ENCODE assay signal across 8 cellular contexts in the genomic region with DNA sequence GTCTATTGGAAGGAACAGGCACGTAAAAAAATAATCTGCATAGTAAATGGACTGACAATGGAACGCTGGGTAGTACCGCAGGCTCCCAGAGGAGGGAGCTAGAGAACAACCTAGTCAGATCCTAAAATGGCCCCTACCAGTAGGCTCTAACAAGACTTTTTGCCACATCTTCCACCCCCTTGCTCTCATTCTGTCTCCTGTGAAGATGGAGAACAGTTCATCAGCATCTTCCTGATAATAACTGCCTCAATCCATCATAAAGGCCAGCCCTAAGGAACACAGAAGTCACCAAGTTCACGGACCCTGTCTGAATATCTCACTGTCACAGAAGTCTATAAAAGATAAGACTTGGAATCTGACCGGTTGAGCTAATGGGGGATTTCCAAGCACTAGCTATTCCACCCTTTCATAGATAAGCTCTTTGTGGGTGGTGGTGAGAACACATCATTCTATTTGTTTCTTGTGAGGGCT.
A peak's percentile ranks its signal among the peaks of the same experiment; 100 is the strongest.
DNase-seq lines count a peak whose midpoint lies in the region; ATAC-seq, FAIRE-seq and TF ChIP-seq lines count a peak whose summit lies in the region.

No MANE protein-coding gene starts in this region.

- H3K4me3 Mint-ChIP-seq in activated naive CD8-positive, alpha-beta T cell treated with anti-CD3 and anti-CD28 coated beads, Interleukin-2, amount 50 U/mL, for 24 hours = no peak overlapping the region

- no peaks in the 10 kb centered on the region for H4K20me1 ChIP-seq in SU-DHL-6 (ENCODE audit: low read depth, low read length)
- no peaks in the 10 kb centered on the region for H4K20me1 ChIP-seq in hepatocyte (ENCODE audit: insufficient read depth, poor library complexity, severe bottlenecking)

- H3K4me2 ChIP-seq in SU-DHL-6 (ENCODE audit: low read depth, low read length, poor library complexity, severe bottlenecking) (no peak overlapping the region), hepatocyte (peak overlapping the region; percentile 47)

- H3K9me2 ChIP-seq in SU-DHL-6 (replicated peaks; ENCODE audit: insufficient read depth, low read length) (no peaks in the 10 kb centered on the region), hepatocyte (replicated peaks; ENCODE audit: insufficient read depth) (no peaks in the 10 kb centered on the region)

- H3K4me1 ChIP-seq in hepatocyte (ENCODE audit: insufficient read depth) (peaks cover 8% of the 10 kb centered on the region), small intestine (ENCODE audit: control insufficient read depth in 2 of 2, insufficient read depth in 1 of 2, low read depth in 1 of 2, low read length in 1 of 2) (peaks cover 2 to 4% of the 10 kb centered on the region in 2 donors)

- H3K36me3 Mint-ChIP-seq in activated naive CD8-positive, alpha-beta T cell treated with anti-CD3 and anti-CD28 coated beads, Interleukin-2, amount 50 U/mL, for 24 hours (ENCODE audit: low read depth) = no peaks in the 10 kb centered on the region

- H3K4me1 Mint-ChIP-seq in activated naive CD8-positive, alpha-beta T cell treated with anti-CD3 and anti-CD28 coated beads, Interleukin-2, amount 50 U/mL, for 24 hours = peaks cover 9% of the 10 kb centered on the region

- H3K79me2 ChIP-seq in SU-DHL-6 (ENCODE audit: insufficient read depth, low read length) (no peaks in the 10 kb centered on the region), hepatocyte (no peaks in the 10 kb centered on the region)

- H3F3A ChIP-seq in SU-DHL-6 (ENCODE audit: insufficient read depth) = no peaks in the 10 kb centered on the region

- peaks cover 28% of the 10 kb centered on the region for H3K27me3 Mint-ChIP-seq in activated naive CD8-positive, alpha-beta T cell treated with anti-CD3 and anti-CD28 coated beads, Interleukin-2, amount 50 U/mL, for 24 hours

- no peaks in the 10 kb centered on the region for H3K36me3 ChIP-seq in SU-DHL-6 (ENCODE audit: low read length)
- no peaks in the 10 kb centered on the region for H3K36me3 ChIP-seq in hepatocyte (replicated peaks; ENCODE audit: insufficient read depth, low read depth)
- H3K36me3 ChIP-seq in small intestine (ENCODE audit: control insufficient read depth in 2 of 2, insufficient read depth in 2 of 2, low read length in 2 of 2) = no peaks in the 10 kb centered on the region

- peak; percentile 15 for DNase-seq in G401 (ENCODE audit: low spot score)
- peak; percentile 79 for DNase-seq in H4 (ENCODE audit: low spot score)
- peak; percentile 71 for DNase-seq in NCI-H1048 (lab: John Stamatoyannopoulos, UW)
- DNase-seq in activated naive CD8-positive, alpha-beta T cell treated with anti-CD3 and anti-CD28 coated beads, Interleukin-2, amount 50 U/mL, for 24 hours = peak; percentile 82
- DNase-seq in hepatocyte (ENCODE audit: low spot score) = peak; percentile 79
- DNase-seq in small intestine = peak; percentile 67

- no peaks in the 10 kb centered on the region for H3K9me3 Mint-ChIP-seq in activated naive CD8-positive, alpha-beta T cell treated with anti-CD3 and anti-CD28 coated beads, Interleukin-2, amount 50 U/mL, for 24 hours

- no peaks in the 10 kb centered on the region for H3K27me3 ChIP-seq in SU-DHL-6 (ENCODE audit: low read length)
- H3K27me3 ChIP-seq in hepatocyte = no peaks in the 10 kb centered on the region
- H3K27me3 ChIP-seq in small intestine (ENCODE audit: control insufficient read depth in 2 of 2, insufficient read depth in 2 of 2, low read length in 2 of 2) = no peaks in the 10 kb centered on the region

- H3K27ac ChIP-seq in SU-DHL-6 (ENCODE audit: low read depth, low read length) (no peak overlapping the region), hepatocyte (peak overlapping the region; percentile 76), small intestine (ENCODE audit: low read depth in 1 of 2, low read length in 1 of 2) (peak overlapping the region in 1 of 2 donors; percentile 5)

- H3K9ac ChIP-seq in SU-DHL-6 (ENCODE audit: low read length) = no peak overlapping the region

- FAIRE-seq in small intestine (lab: Jason Lieb, UNC) = no peak

- H3K9me3 ChIP-seq in SU-DHL-6 (ENCODE audit: insufficient read depth, low read length) = no peaks in the 10 kb centered on the region
- H3K9me3 ChIP-seq in hepatocyte (ENCODE audit: low read depth) = no peaks in the 10 kb centered on the region
- H3K9me3 ChIP-seq in small intestine (ENCODE audit: control insufficient read depth, low read depth) = no peaks in the 10 kb centered on the region

- in situ Hi-C loops in G401 (cut with HindIII; ENCODE audit: low sequenced_read_pairs) = no loop called here

- ATAC-seq in activated naive CD8-positive, alpha-beta T cell treated with anti-CD3 and anti-CD28 coated beads, Interleukin-2, amount 50 U/mL, for 24 hours = peak; percentile 55
- no peak for ATAC-seq in GM19452 (IDR thresholded peaks at IDR 0.05; ENCODE audit: unreplicated experiment)

- WGBS in hepatocyte (ENCODE audit: low lambda C conversion rate, missing lambda C conversion rate) = 9% methylated on average over 5 of the region's 5 CpGs
- WGBS in small intestine, 3 donors = 8 to 22% (median 12%) methylated on average over 5 of the region's 5 CpGs

- peak; percentile 79 for TF ChIP-seq CTCF in SU-DHL-6 (IDR thresholded peaks at IDR 0.05; ENCODE audit: insufficient read depth, low read length, poor library complexity, severe bottlenecking)
- TF ChIP-seq CTCF in hepatocyte (IDR thresholded peaks at IDR 0.05; ENCODE audit: poor library complexity) = peak; percentile 71

- no peak overlapping the region for H3K4me3 ChIP-seq in SU-DHL-6 (ENCODE audit: insufficient read depth, low read length, poor library complexity, severe bottlenecking)
- no peak overlapping the region for H3K4me3 ChIP-seq in hepatocyte
- H3K4me3 ChIP-seq in small intestine (ENCODE audit: low read depth in 1 of 2, low read length in 2 of 2) = no peak overlapping the region

- H2AFZ ChIP-seq in SU-DHL-6 (ENCODE audit: low read depth, low read length, severe bottlenecking) = peak overlapping the region; percentile 92
- H2AFZ ChIP-seq in hepatocyte = no peak overlapping the region

- H3K27ac Mint-ChIP-seq in activated naive CD8-positive, alpha-beta T cell treated with anti-CD3 and anti-CD28 coated beads, Interleukin-2, amount 50 U/mL, for 24 hours = no peak overlapping the region

Comparison
In these comparisons a context has a peak if more than half of its experiments do, and no peak if none do; other contexts are left out.
1. DNase-seq: peak in every context shown above with its lines; median percentile 82 in activated naive CD8-positive, alpha-beta T cell treated with anti-CD3 and anti-CD28 coated beads, Interleukin-2, amount 50 U/mL, for 24 hours; 79 in H4; 79 in hepatocyte; 71 in NCI-H1048; 67 in small intestine; 15 in G401.